18 cellular contexts compared by ENCODE assay signal in genomic region chr3:36269274-36269673, GRCh38.
A peak's percentile ranks its signal among the peaks of the same experiment; 100 is the strongest.
DNase-seq lines count a peak whose midpoint lies in the region; ATAC-seq and TF ChIP-seq lines count a peak whose summit lies in the region.
"Had no signal": no experiment of that assay in that cellular context is flagged by ENCODE, and none has a peak within 500 bp of the region (broad histone marks: within the 10 kb centered on the region; RNA-seq: fewer than 3 reads in every experiment).

No MANE protein-coding gene starts in this region.

- H4K20me1 ChIP-seq in GM23338 (replicated peaks; ENCODE audit: insufficient read depth) (no peaks in the 10 kb centered on the region), Loucy (ENCODE audit: insufficient read depth, low read length, poor library complexity, severe bottlenecking) (no peaks in the 10 kb centered on the region)
- H4K20me1 ChIP-seq: BLaER1 had no signal

- H3K27ac ChIP-seq in GM23338 (ENCODE audit: low read depth) (no peak overlapping the region), WERI-Rb-1 (peak overlapping the region; percentile 30; the same call in 1 of the 2 replicates)
- H3K27ac ChIP-seq: BLaER1, C4-2B, GM23248 had no signal

- H3K9me3 Mint-ChIP-seq in GM23338, result no peaks in the 10 kb centered on the region
- H3K9me3 Mint-ChIP-seq: CD8-positive, alpha-beta T cell; H9 had no signal

- H3K9me3 ChIP-seq in Loucy (ENCODE audit: insufficient read depth, low read depth, low read length), result no peaks in the 10 kb centered on the region
- H3K9me3 ChIP-seq in WERI-Rb-1 (ENCODE audit: severe bottlenecking), result peaks cover 3% of the 10 kb centered on the region
- H3K9me3 ChIP-seq: BLaER1, Caco-2 had no signal

- H3K27me3 Mint-ChIP-seq in GM23338 (ENCODE audit: insufficient read depth, low read depth, poor library complexity), result no peaks in the 10 kb centered on the region
- H3K27me3 Mint-ChIP-seq: B cell; CD4-positive, CD25-positive, alpha-beta regulatory T cell had no signal

- H3K27me3 ChIP-seq in GM23338 (ENCODE audit: insufficient read depth) (no peaks in the 10 kb centered on the region), Loucy (ENCODE audit: insufficient read depth, low read length, poor library complexity, severe bottlenecking) (no peaks in the 10 kb centered on the region), WERI-Rb-1 (ENCODE audit: insufficient read depth, low read depth, severe bottlenecking) (no peaks in the 10 kb centered on the region)
- H3K27me3 ChIP-seq: BLaER1 had no signal

- H3F3A ChIP-seq in GM23338 (replicated peaks; ENCODE audit: low read depth), result no peaks in the 10 kb centered on the region
- no peaks in the 10 kb centered on the region for H3F3A ChIP-seq in Loucy (ENCODE audit: low read depth)

- H3K4me1 ChIP-seq in GM23338 (ENCODE audit: insufficient read depth) (no peaks in the 10 kb centered on the region), Loucy (ENCODE audit: insufficient read depth, low read length, poor library complexity, severe bottlenecking) (no peaks in the 10 kb centered on the region)
- H3K4me1 ChIP-seq: BLaER1, Caco-2 had no signal

- H3K9me2 ChIP-seq in GM23338 (ENCODE audit: insufficient read depth) (0 out of 2 replicates have a peak, but pooled peaks cover 12% of the 10 kb centered on the region), Loucy (replicated peaks; ENCODE audit: low read depth, low read length) (no peaks in the 10 kb centered on the region)

- H3K4me1 Mint-ChIP-seq in GM23338, result no peaks in the 10 kb centered on the region
- H3K4me1 Mint-ChIP-seq: B cell; CD4-positive, CD25-positive, alpha-beta regulatory T cell had no signal

- H2AFZ ChIP-seq in GM23338 (0 out of 2 replicates have a peak overlapping the region, but pooled peaks have one; percentile 23), Loucy (ENCODE audit: low read length) (peak overlapping the region; percentile 55; the same call in 1 of the 2 replicates)
- H2AFZ ChIP-seq: GM23248 had no signal

- DNase-seq in GM23338 (ENCODE audit: low spot score), result no peak
- no peak for DNase-seq in WERI-Rb-1
- no peak for DNase-seq in dermis blood vessel endothelial cell
- DNase-seq in amniotic stem cell (lab: John Stamatoyannopoulos, UW), result no peak
- no peak for DNase-seq in GM13976 (ENCODE audit: low spot score)
- DNase-seq: Caco-2; CD4-positive, CD25-positive, alpha-beta regulatory T cell; CD8-positive, alpha-beta T cell; DMS153; DND-41; GM23248; H9; HFFc6 had no signal

- no peak overlapping the region for H3K9ac ChIP-seq in Loucy (ENCODE audit: low read depth, low read length, poor library complexity, severe bottlenecking)
- H3K9ac ChIP-seq: BLaER1, GM23248 had no signal

- H3K4me3 ChIP-seq in GM23338 (no peak overlapping the region), Loucy (ENCODE audit: low read length, poor library complexity, severe bottlenecking) (no peak overlapping the region), WERI-Rb-1 (ENCODE audit: low read depth, low read length) (no peak overlapping the region)
- H3K4me3 ChIP-seq: BLaER1, GM23248 had no signal

- H3K79me2 ChIP-seq in GM23338 (replicated peaks; ENCODE audit: insufficient read depth) (no peaks in the 10 kb centered on the region), Loucy (ENCODE audit: insufficient read depth, low read length) (no peaks in the 10 kb centered on the region)

- H3K36me3 ChIP-seq in GM23338 (ENCODE audit: insufficient read depth) (no peaks in the 10 kb centered on the region), Loucy (ENCODE audit: insufficient read depth, low read length) (no peaks in the 10 kb centered on the region), WERI-Rb-1 (no peaks in the 10 kb centered on the region)
- H3K36me3 ChIP-seq: BLaER1 had no signal

- no peak overlapping the region for H3K27ac Mint-ChIP-seq in GM23338
- H3K27ac Mint-ChIP-seq: B cell; CD4-positive, CD25-positive, alpha-beta regulatory T cell; CD8-positive, alpha-beta T cell; HFFc6 had no signal

- ATAC-seq in GM23338, result no peak
- ATAC-seq: CD8-positive, alpha-beta T cell; HCT116 had no signal

- H3K4me3 Mint-ChIP-seq in GM23338, result no peak overlapping the region
- H3K4me3 Mint-ChIP-seq: B cell; CD4-positive, CD25-positive, alpha-beta regulatory T cell; CD8-positive, alpha-beta T cell; H9; HFFc6 had no signal

- in situ Hi-C loops in GM13976 (cut with MboI; ENCODE audit: low sequenced_read_pairs, unreplicated experiment), result no loop called here

- TF ChIP-seq CTCF in GM23338 (conservative IDR thresholded peaks at IDR 0.05; ENCODE audit: low read depth in 2 of 2) (no peak), Loucy (conservative IDR thresholded peaks at IDR 0.05; ENCODE audit: low read length) (no peak), WERI-Rb-1 (IDR thresholded peaks at IDR 0.05; ENCODE audit: low read depth, low read length) (no peak), GM13976 (IDR thresholded peaks at IDR 0.05; ENCODE audit: borderline replicate concordance, control extremely low read depth, extremely low read depth, insufficient read depth, missing control alignments) (no peak)

- H3K36me3 Mint-ChIP-seq in GM23338 (ENCODE audit: low read depth), result no peaks in the 10 kb centered on the region
- H3K36me3 Mint-ChIP-seq: CD4-positive, CD25-positive, alpha-beta regulatory T cell; CD8-positive, alpha-beta T cell had no signal

- no peak overlapping the region for H3K4me2 ChIP-seq in GM23338
- H3K4me2 ChIP-seq in Loucy (ENCODE audit: low read depth, low read length, poor library complexity, severe bottlenecking), result no peak overlapping the region
- H3K4me2 ChIP-seq: BLaER1 had no signal

TF ChIP-seq in GM23338, 12 proteins besides CTCF, POLR2A, EP300 and RAD21 (continues in another document):
- no peak for TF ChIP-seq REST (IDR thresholded peaks at IDR 0.05; ENCODE audit: unreplicated experiment)
- TF ChIP-seq CREB1 (CRISPR knock-in tag; IDR thresholded peaks at IDR 0.05; ENCODE audit: low read depth), result no peak
- no peak for TF ChIP-seq ZNF114 (CRISPR knock-in tag; IDR thresholded peaks at IDR 0.05)
- TF ChIP-seq ZNF331 (CRISPR knock-in tag; IDR thresholded peaks at IDR 0.05; ENCODE audit: low read depth), result no peak
